In the genomic region with DNA sequence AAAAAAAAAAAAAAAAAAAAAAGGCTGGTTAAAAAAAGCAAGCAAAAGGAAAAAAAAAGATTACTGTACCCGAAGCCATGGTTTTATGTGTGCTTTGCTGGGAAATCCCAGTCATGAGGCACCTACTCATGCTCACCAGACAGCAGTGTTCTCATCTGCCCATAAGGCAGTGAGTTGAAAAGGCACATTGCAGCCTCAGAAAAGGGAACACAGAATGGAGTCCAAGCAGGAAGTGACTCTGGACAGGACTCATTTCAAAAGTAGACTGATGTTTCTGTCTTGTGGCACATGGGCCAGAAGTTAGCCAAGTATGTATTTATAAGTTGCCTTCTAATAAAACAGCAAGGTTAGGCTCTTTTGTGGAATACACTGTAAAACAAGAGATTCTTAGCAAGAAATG, we compare ENCODE assay signal across 9 cellular contexts. TPM values are rescaled to one million over a fixed set of nuclear protein-coding genes. Genes with fewer than 3 reads are reported as not detected.
DNase-seq lines count a peak whose midpoint lies in the region; ATAC-seq and TF ChIP-seq lines count a peak whose summit lies in the region.
"Had no signal": no experiment of that assay in that cellular context is flagged by ENCODE, and none has a peak within 500 bp of the region (broad histone marks: within the 10 kb centered on the region; RNA-seq: fewer than 3 reads in every experiment).

No MANE protein-coding gene starts in this region.

- H3K79me2 ChIP-seq in mammary epithelial cell (ENCODE audit: insufficient read depth, low read length), result no peaks in the 10 kb centered on the region

- no peaks in the 10 kb centered on the region for H3K9me3 ChIP-seq in mammary epithelial cell (replicated peaks; ENCODE audit: insufficient read depth, low read length)
- H3K9me3 ChIP-seq in spleen, result no peaks in the 10 kb centered on the region

- no TSS peak for BruUV-seq in mammary epithelial cell (replicated peaks; lab: Mats Ljungman, UMichigan)

- dilution Hi-C loops in mammary epithelial cell (cut with HindIII; ENCODE audit: low sequenced_read_pairs), result no loop called here

- in situ Hi-C loops in mammary epithelial cell (cut with MboI; ENCODE audit: low sequenced_read_pairs in 2 of 2), result no loop called here

- TF ChIP-seq POLR2A in spleen (IDR thresholded peaks at IDR 0.05), result no peak

- no peaks in the 10 kb centered on the region for H3K4me1 ChIP-seq in mammary epithelial cell (ENCODE audit: insufficient read depth, low read length)
- H3K4me1 ChIP-seq in spleen, result peaks cover 0 to 40% (median 12%) of the 10 kb centered on the region in 6 donors

- DNase-seq in mammary epithelial cell, result peak; percentile 56
- no peak for DNase-seq in spleen
- no peak for DNase-seq in NCI-H446 treated with DMSO at 0.1 percent for 48 hours (lab: John Stamatoyannopoulos, UW)
- DNase-seq in cerebellar cortex (ENCODE audit: low spot score), result no peak
- no peak for DNase-seq in SW480 (ENCODE audit: low spot score)

- no peaks in the 10 kb centered on the region for H3K27me3 ChIP-seq in mammary epithelial cell (ENCODE audit: insufficient read depth, low read length)
- H3K27me3 ChIP-seq in spleen (replicated peaks in 1 of 7), result no peaks in the 10 kb centered on the region

- CTCF ChIA-PET in mammary epithelial cell (lab: Charles Lee; ENCODE audit: low non-redundant PET), result no interaction called here

- no peak overlapping the region for H2AFZ ChIP-seq in mammary epithelial cell (ENCODE audit: low read depth, low read length)

- ATAC-seq in GM18502 (IDR thresholded peaks at IDR 0.05; ENCODE audit: poor library complexity, unreplicated experiment) (peak; percentile 78), GM21447 (IDR thresholded peaks at IDR 0.05; ENCODE audit: unreplicated experiment) (peak; percentile 78), HG03575 (IDR thresholded peaks at IDR 0.05; ENCODE audit: extremely low read depth, insufficient number of reproducible peaks, low FRiP score, unreplicated experiment) (peak; percentile 70)
- ATAC-seq: Panc1 had no signal

- H3K4me3 ChIP-seq in mammary epithelial cell (replicated peaks in 1 of 3; ENCODE audit: insufficient read depth in 1 of 3, low read depth in 2 of 3, low read length in 3 of 3) (no peak overlapping the region), spleen (no peak overlapping the region)

- TF ChIP-seq CTCF in mammary epithelial cell (conservative IDR thresholded peaks at IDR 0.05 in 1 of 2, IDR thresholded peaks at IDR 0.05 in 1 of 2; ENCODE audit: extremely low read depth in 1 of 2, insufficient read depth in 1 of 2, low read depth in 1 of 2, low read length in 2 of 2), result no peak
- no peak for TF ChIP-seq CTCF in spleen (IDR thresholded peaks at IDR 0.05 in 8 of 11, conservative IDR thresholded peaks at IDR 0.05 in 3 of 11)

- intact Hi-C loops in mammary epithelial cell (cut with micrococcal nuclease) (no loop called here), spleen (cut with DNase I; ENCODE audit: low total_unique reads) (no loop called here)

- no peak overlapping the region for H3K27ac ChIP-seq in mammary epithelial cell (ENCODE audit: insufficient read depth, low read depth, low read length)
- H3K27ac ChIP-seq in spleen, result peak overlapping the region in 7 of 8 donors; percentile 12 to 70 (median 37)

- H3K36me3 ChIP-seq in mammary epithelial cell (ENCODE audit: insufficient read depth, low read length), result peaks cover 31% of the 10 kb centered on the region
- H3K36me3 ChIP-seq in spleen, result peaks cover 0 to 89% (median 9%) of the 10 kb centered on the region in 6 donors

- no peak overlapping the region for H3K9ac ChIP-seq in mammary epithelial cell (ENCODE audit: insufficient read depth, low read length)

- no peaks in the 10 kb centered on the region for H4K20me1 ChIP-seq in mammary epithelial cell (ENCODE audit: insufficient read depth, low read length)

- WGBS in mammary epithelial cell (ENCODE audit: low coverage, missing lambda C conversion rate), result 33% methylated on average over 1 of the region's 1 CpG
- 27 to 54% (median 43%) methylated on average over 1 of the region's 1 CpG for WGBS in spleen, 5 donors

- no peak overlapping the region for H3K4me2 ChIP-seq in mammary epithelial cell (ENCODE audit: insufficient read depth, low read depth, low read length)

RNA-seq across cellular contexts. Expression of gene PDSS1, which starts 40.2 kb away (rescaled TPM):
- total RNA-seq in mammary epithelial cell (10 to 100 TPM in 1 of 2 donors, 1 to 10 TPM in 1; 4.8 to 11.2 TPM), spleen (1 to 10 TPM; 2.9 to 8.4 (median 6.9) TPM)
- polyA plus RNA-seq in mammary epithelial cell (24.2 TPM), spleen (1 to 10 TPM; 7.3 to 7.5 (median 7.4) TPM)
- 74.5 TPM for polyA minus RNA-seq in mammary epithelial cell
